In genomic region chr9:3240651-3241268, GRCh38 we compare ENCODE assay signal across 1 cellular context.
TF ChIP-seq lines count a peak whose summit lies in the region.

No MANE protein-coding gene starts in this region.

TF ChIP-seq in H1, 55 proteins besides CTCF, POLR2A, EP300 and RAD21 (continued from another document):
- no peak for TF ChIP-seq EZH2 (IDR thresholded peaks at IDR 0.05; ENCODE audit: low read depth, low read length, severe bottlenecking)
